ENCODE assay signal across 8 cellular contexts in genomic region chr17:77494664-77495435, GRCh38.
DNase-seq lines count a peak whose midpoint lies in the region; ATAC-seq and TF ChIP-seq lines count a peak whose summit lies in the region.

No MANE protein-coding gene starts in this region.

- H3K4me1 ChIP-seq in lung (ENCODE audit: control insufficient read depth in 2 of 2, insufficient read depth in 2 of 2, low read length in 2 of 2), result no peaks in the 10 kb centered on the region

- peaks cover 30% of the 10 kb centered on the region for H3K4me1 Mint-ChIP-seq in activated CD4-positive, alpha-beta T cell treated with anti-CD3 and anti-CD28 coated beads, Interleukin-2, amount 10 ng/mL, durations not matched to agents 7 days and 5 days

- no peaks in the 10 kb centered on the region for H3K9me3 Mint-ChIP-seq in activated CD4-positive, alpha-beta T cell treated with anti-CD3 and anti-CD28 coated beads, Interleukin-2, amount 10 ng/mL, durations not matched to agents 7 days and 5 days

- no peak overlapping the region for H3K4me3 Mint-ChIP-seq in activated CD4-positive, alpha-beta T cell treated with anti-CD3 and anti-CD28 coated beads, Interleukin-2, amount 10 ng/mL, durations not matched to agents 7 days and 5 days

- H3K4me3 ChIP-seq in lung, result no peak overlapping the region

- POLR2A ChIA-PET in activated CD4-positive, alpha-beta T cell treated with anti-CD3 and anti-CD28 coated beads, Interleukin-2, amount 10 ng/mL, durations not matched to agents 7 days and 5 days (lab: Charles Lee), result interaction anchor here (0.5 kb wide), 1 partner anchor 20 kb away, joined by 5 read pairs; no protein-coding TSS in a partner anchor

- CTCF ChIA-PET in activated CD4-positive, alpha-beta T cell treated with anti-CD3 and anti-CD28 coated beads, Interleukin-2, amount 10 ng/mL, durations not matched to agents 7 days and 5 days (lab: Charles Lee), result interaction anchor here (0.6 to 3.4 kb wide), 28 partner anchors 9 to 208 kb away, joined by 3 to 22 read pairs (median 4); no protein-coding TSS in a partner anchor

- ATAC-seq in GM21390 (IDR thresholded peaks at IDR 0.05; ENCODE audit: unreplicated experiment) (peak; percentile 52), lung (ENCODE audit: insufficient read depth, low FRiP score) (peak; percentile 79), HG02571 (IDR thresholded peaks at IDR 0.05; ENCODE audit: unreplicated experiment) (no peak)

- no peaks in the 10 kb centered on the region for H3K27me3 Mint-ChIP-seq in activated CD4-positive, alpha-beta T cell treated with anti-CD3 and anti-CD28 coated beads, Interleukin-2, amount 10 ng/mL, durations not matched to agents 7 days and 5 days

- peaks cover 0 to 70% of the 10 kb centered on the region in 2 donors for H3K36me3 ChIP-seq in lung (ENCODE audit: control insufficient read depth in 2 of 2, insufficient read depth in 2 of 2, low read length in 2 of 2)

- DNase-seq in Ammon's horn (ENCODE audit: low spot score) (peak; percentile 80), NCI-H2227 treated with DMSO at 0.1 percent for 48 hours (lab: John Stamatoyannopoulos, UW) (peak; percentile 25), dermis blood vessel endothelial cell (peak; percentile 78), lung (ENCODE audit: low spot score) (peak; percentile 79)
- peak; percentile 74 for DNase-seq in activated CD4-positive, alpha-beta T cell treated with anti-CD3 and anti-CD28 coated beads, Interleukin-2, amount 10 ng/mL, durations not matched to agents 7 days and 5 days
- peak; percentile 67 for DNase-seq in stimulated activated CD8-positive, alpha-beta memory T cell treated with anti-CD3 and anti-CD28 coated beads, Interleukin-15, amount 100 ng/mL, for 1 hour (ENCODE audit: low read depth)

- H3K36me3 Mint-ChIP-seq in activated CD4-positive, alpha-beta T cell treated with anti-CD3 and anti-CD28 coated beads, Interleukin-2, amount 10 ng/mL, durations not matched to agents 7 days and 5 days (ENCODE audit: low read depth), result peaks cover 41% of the 10 kb centered on the region

- no peak overlapping the region for H3K27ac ChIP-seq in lung (ENCODE audit: low read depth in 1 of 2, low read length in 1 of 2)

- H3K27ac Mint-ChIP-seq in activated CD4-positive, alpha-beta T cell treated with anti-CD3 and anti-CD28 coated beads, Interleukin-2, amount 10 ng/mL, durations not matched to agents 7 days and 5 days, result peak overlapping the region; percentile 72

- no peaks in the 10 kb centered on the region for H3K27me3 ChIP-seq in lung (ENCODE audit: control insufficient read depth, insufficient read depth)

- peak; percentile 97 for TF ChIP-seq CTCF in lung (IDR thresholded peaks at IDR 0.05; ENCODE audit: control extremely low read depth, extremely low read depth)

- 37 to 39% methylated on average over 18 of the region's 18 CpGs for WGBS in lung, 2 donors

- H3K9me3 ChIP-seq in lung (ENCODE audit: control insufficient read depth in 2 of 2, insufficient read depth in 1 of 2, low read length in 1 of 2), result no peaks in the 10 kb centered on the region

Comparison
In these comparisons a context has a peak if more than half of its experiments do, and no peak if none do; other contexts are left out.
1. DNase-seq: peak in every context shown above with its lines; median percentile 80 in Ammon's horn; 79 in lung; 78 in dermis blood vessel endothelial cell; 74 in activated CD4-positive, alpha-beta T cell treated with anti-CD3 and anti-CD28 coated beads, Interleukin-2, amount 10 ng/mL, durations not matched to agents 7 days and 5 days; 67 in stimulated activated CD8-positive, alpha-beta memory T cell treated with anti-CD3 and anti-CD28 coated beads, Interleukin-15, amount 100 ng/mL, for 1 hour; 25 in NCI-H2227 treated with DMSO at 0.1 percent for 48 hours.